ENCODE assay signal across 31 cellular contexts in the genomic region with DNA sequence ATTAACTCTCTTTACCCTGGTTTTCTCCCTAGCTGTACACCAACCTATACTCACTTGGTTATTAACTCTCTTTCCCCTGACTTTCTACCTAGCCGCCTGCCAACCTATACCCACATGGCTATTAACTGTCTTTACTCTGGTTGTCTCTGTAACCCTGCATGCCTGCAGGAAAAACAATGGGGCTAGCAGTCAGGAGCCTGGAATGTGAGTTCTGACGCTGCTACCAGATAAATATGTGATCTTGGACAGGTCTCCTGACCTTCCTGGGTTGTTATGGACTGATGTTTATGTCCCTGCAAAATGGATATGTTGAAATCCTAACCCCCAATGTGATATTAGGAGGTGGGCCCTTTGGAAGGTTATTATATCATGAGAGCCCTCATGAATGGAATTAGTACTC.
A peak's percentile ranks its signal among the peaks of the same experiment; 100 is the strongest.
DNase-seq lines count a peak whose midpoint lies in the region; ATAC-seq, FAIRE-seq and TF ChIP-seq lines count a peak whose summit lies in the region.
"Had no signal": no experiment of that assay in that cellular context is flagged by ENCODE, and none has a peak within 500 bp of the region (broad histone marks: within the 10 kb centered on the region; RNA-seq: fewer than 3 reads in every experiment).

No MANE protein-coding gene starts in this region.

- H3K79me1 ChIP-seq in H1 (ENCODE audit: low read depth, low read length) (no peaks in the 10 kb centered on the region), mesendoderm (ENCODE audit: low read length) (no peaks in the 10 kb centered on the region), neuronal stem cell (ENCODE audit: low read depth, low read length) (no peaks in the 10 kb centered on the region)

- no peak overlapping the region for H4K5ac ChIP-seq in H1 (ENCODE audit: insufficient read length, low read depth, low read length)
- no peak overlapping the region for H4K5ac ChIP-seq in mesendoderm (ENCODE audit: low read length)

- no peak overlapping the region for H2BK15ac ChIP-seq in H1 (ENCODE audit: low read length)
- H2BK15ac ChIP-seq in mesendoderm (replicated peaks; ENCODE audit: low read depth): no peak overlapping the region
- H2BK15ac ChIP-seq in neuronal stem cell (ENCODE audit: low read length): no peak overlapping the region

- H2BK120ac ChIP-seq in H1 (replicated peaks; ENCODE audit: low read depth, low read length) (no peak overlapping the region), mesendoderm (ENCODE audit: low read depth, low read length) (no peak overlapping the region), neuronal stem cell (ENCODE audit: low read depth, low read length) (no peak overlapping the region)

- H3K9ac ChIP-seq in H1 (replicated peaks in 1 of 4; ENCODE audit: extremely low read depth in 1 of 4, low read depth in 3 of 4, low read length in 3 of 4) (no peak overlapping the region), mesendoderm (ENCODE audit: low read length) (no peak overlapping the region), neuronal stem cell (ENCODE audit: low read depth, low read length, poor library complexity) (no peak overlapping the region)
- H3K9ac ChIP-seq: BLaER1, SK-N-SH had no signal

- DNase-seq in heart right ventricle (no peak), cardiac septum (ENCODE audit: low spot score) (no peak), H1 (ENCODE audit: low read depth in 1 of 2, low spot score in 2 of 2) (no peak), mesendoderm (peak; percentile 51), neuronal stem cell (ENCODE audit: low spot score) (no peak), MV-4-11 (lab: John Stamatoyannopoulos, UW) (no peak)
- no peak for DNase-seq in activated naive CD4-positive, alpha-beta T cell treated with anti-CD3 and anti-CD28 coated beads, Interleukin-2, amount 50 U/mL, for 72 hours (ENCODE audit: low spot score in 2 of 2)
- DNase-seq: activated CD4-positive, alpha-beta T cell treated with anti-CD3 and anti-CD28 coated beads for 36 hours; activated naive CD4-positive, alpha-beta T cell treated with Interleukin-2 at 50 U/mL for 16 hours; activated T-cell treated with anti-CD3 and anti-CD28 coated beads, Interleukin-2, amount 50 U/mL, for 72 hours; amygdala; Calu3; central memory CD4-positive, alpha-beta T cell; dermis blood vessel endothelial cell; DND-41; H7; NCI-H1105 treated with DMSO at 0.1 percent for 48 hours; NCI-H2081; NCI-H774; SK-N-SH; small intestine; stimulated activated CD4-positive, alpha-beta T cell treated with anti-CD3 and anti-CD28 coated beads, Interleukin-1b, Interleukin-23, amount 100 ng/mL, for 48 hours; T-helper 2 cell; upper lobe of left lung had no signal

- H2AK5ac ChIP-seq in H1 (ENCODE audit: low read depth, low read length) (no peak overlapping the region), mesendoderm (ENCODE audit: low read length) (no peak overlapping the region), neuronal stem cell (ENCODE audit: low read depth, low read length) (no peak overlapping the region)

- H3K4me3 ChIP-seq in heart right ventricle (no peak overlapping the region), H1 (ENCODE audit: extremely low read depth in 1 of 4, insufficient read depth in 2 of 4, low read depth in 3 of 4, low read length in 4 of 4) (no peak overlapping the region), mesendoderm (ENCODE audit: low read length) (no peak overlapping the region), neuronal stem cell (ENCODE audit: low read length in 2 of 2) (no peak overlapping the region)
- H3K4me3 ChIP-seq: A549, BLaER1, GM12878, upper lobe of left lung had no signal

- H3K18ac ChIP-seq in H1 (ENCODE audit: extremely low read depth, low read length) (no peak overlapping the region), mesendoderm (ENCODE audit: low read length) (no peak overlapping the region), neuronal stem cell (ENCODE audit: low read length) (no peak overlapping the region)

- no peak overlapping the region for H3K27ac Mint-ChIP-seq in activated naive CD4-positive, alpha-beta T cell treated with anti-CD3 and anti-CD28 coated beads, Interleukin-2, amount 50 U/mL, for 72 hours
- H3K27ac Mint-ChIP-seq: activated CD4-positive, alpha-beta T cell treated with anti-CD3 and anti-CD28 coated beads for 36 hours; activated T-cell treated with anti-CD3 and anti-CD28 coated beads, Interleukin-2, amount 50 U/mL, for 72 hours had no signal

- TF ChIP-seq EP300 in H1 (IDR thresholded peaks at IDR 0.05; ENCODE audit: borderline replicate concordance in 1 of 2, low read depth in 2 of 2, low read length in 2 of 2): no peak

- H2BK5ac ChIP-seq in H1 (ENCODE audit: low read depth, low read length) (no peak overlapping the region), mesendoderm (ENCODE audit: low read length) (no peak overlapping the region), neuronal stem cell (ENCODE audit: low read length) (no peak overlapping the region)

- no peak overlapping the region for H3K4me2 ChIP-seq in H1 (ENCODE audit: insufficient read depth in 1 of 2, low read depth in 2 of 2, low read length in 2 of 2)
- H3K4me2 ChIP-seq in mesendoderm (ENCODE audit: low read length): no peak overlapping the region
- no peak overlapping the region for H3K4me2 ChIP-seq in neuronal stem cell (ENCODE audit: insufficient read depth, low read length, poor library complexity, severe bottlenecking)
- H3K4me2 ChIP-seq: A549, BLaER1, SK-N-SH had no signal

- intact Hi-C loops in heart right ventricle (cut with DNase I) (loop anchor here in 8 of 10 donors (5.0 to 10.0 kb wide), 8 partner anchors 43 to 703 kb away; a partner anchor contains a TSS), cardiac septum (cut with DNase I) (loop anchor here (10.0 kb wide), 2 partner anchors 190 to 590 kb away; no protein-coding TSS in a partner anchor)

- TF ChIP-seq POLR2A in H1 (IDR thresholded peaks at IDR 0.05; ENCODE audit: control extremely low read depth in 1 of 2, low read depth in 2 of 2, low read length in 2 of 2): no peak

- H3K14ac ChIP-seq in H1 (ENCODE audit: insufficient read length) (no peak overlapping the region), neuronal stem cell (ENCODE audit: low read length) (no peak overlapping the region)

- H3K23me2 ChIP-seq in H1 (ENCODE audit: low read depth, low read length): no peaks in the 10 kb centered on the region

- H3K36me3 ChIP-seq in heart right ventricle (peaks cover 0 to 59% (median 0%) of the 10 kb centered on the region in 9 donors), H1 (ENCODE audit: control insufficient read depth in 2 of 4, insufficient read depth in 4 of 4, low read length in 3 of 4) (no peaks in the 10 kb centered on the region), mesendoderm (ENCODE audit: control insufficient read depth, insufficient read depth, low read length) (no peaks in the 10 kb centered on the region), neuronal stem cell (replicated peaks in 1 of 2; ENCODE audit: control insufficient read depth in 2 of 2, insufficient read depth in 2 of 2, low read length in 2 of 2) (no peaks in the 10 kb centered on the region)

- no peak for TF ChIP-seq RAD21 in H1 (IDR thresholded peaks at IDR 0.05 in 1 of 2, conservative IDR thresholded peaks at IDR 0.05 in 1 of 2; ENCODE audit: low read depth in 2 of 2, low read length in 2 of 2)

- H4K8ac ChIP-seq in H1 (ENCODE audit: extremely low read depth, insufficient read depth, low read length): no peak overlapping the region
- H4K8ac ChIP-seq in mesendoderm (ENCODE audit: low read depth, low read length): no peak overlapping the region
- H4K8ac ChIP-seq in neuronal stem cell (ENCODE audit: low read depth, low read length): no peak overlapping the region

- H3K9me3 Mint-ChIP-seq in activated naive CD4-positive, alpha-beta T cell treated with anti-CD3 and anti-CD28 coated beads, Interleukin-2, amount 50 U/mL, for 72 hours: no peaks in the 10 kb centered on the region
- H3K9me3 Mint-ChIP-seq: activated T-cell treated with anti-CD3 and anti-CD28 coated beads, Interleukin-2, amount 50 U/mL, for 72 hours had no signal

- no peaks in the 10 kb centered on the region for H3K9me3 ChIP-seq in heart right ventricle
- no peaks in the 10 kb centered on the region for H3K9me3 ChIP-seq in H1 (ENCODE audit: insufficient read depth in 2 of 2, low read depth in 1 of 2, low read length in 1 of 2)
- no peaks in the 10 kb centered on the region for H3K9me3 ChIP-seq in neuronal stem cell (replicated peaks in 1 of 2; ENCODE audit: control insufficient read depth in 2 of 2, insufficient read depth in 1 of 2, low read depth in 1 of 2, low read length in 2 of 2)
- H3K9me3 ChIP-seq: A549, neutrophil, SK-N-SH, upper lobe of left lung had no signal

- H3K27me3 ChIP-seq in heart right ventricle: no peaks in the 10 kb centered on the region
- no peaks in the 10 kb centered on the region for H3K27me3 ChIP-seq in H1 (replicated peaks in 1 of 4; ENCODE audit: control insufficient read depth in 3 of 4, extremely low read depth in 1 of 4, insufficient read depth in 3 of 4, low read length in 3 of 4)
- no peaks in the 10 kb centered on the region for H3K27me3 ChIP-seq in mesendoderm (ENCODE audit: insufficient read depth, low read length, poor library complexity)
- no peaks in the 10 kb centered on the region for H3K27me3 ChIP-seq in neuronal stem cell (ENCODE audit: control insufficient read depth in 3 of 3, insufficient read depth in 3 of 3, low read depth in 1 of 3, low read length in 3 of 3)
- H3K27me3 ChIP-seq: BLaER1, neutrophil, upper lobe of left lung had no signal

- H4K20me1 ChIP-seq in H1 (replicated peaks in 1 of 2; ENCODE audit: control insufficient read depth in 1 of 2, insufficient read depth in 2 of 2, low read length in 2 of 2): no peaks in the 10 kb centered on the region

- POLR2A ChIA-PET in H1 (lab: Charles Lee; ENCODE audit: partially characterized antibody): no interaction called here

- H2BK20ac ChIP-seq in H1 (ENCODE audit: low read length): no peak overlapping the region

- H3K79me2 ChIP-seq in H1 (ENCODE audit: control insufficient read depth in 1 of 2, insufficient read depth in 2 of 2, low read length in 2 of 2): no peaks in the 10 kb centered on the region
- no peaks in the 10 kb centered on the region for H3K79me2 ChIP-seq in mesendoderm (ENCODE audit: control insufficient read depth, insufficient read depth, low read length)

- H3K56ac ChIP-seq in H1 (replicated peaks; ENCODE audit: insufficient read length, low read depth, low read length) (no peak overlapping the region), mesendoderm (ENCODE audit: low read length) (no peak overlapping the region)

- H3K4ac ChIP-seq in H1 (replicated peaks; ENCODE audit: insufficient read length, low read depth, low read length) (no peak overlapping the region), mesendoderm (ENCODE audit: low read depth, low read length) (no peak overlapping the region), neuronal stem cell (ENCODE audit: low read length) (no peak overlapping the region)

- CTCF ChIA-PET in H1 (lab: Charles Lee; ENCODE audit: partially characterized antibody): interaction anchor here (0.7 to 3.9 kb wide), 8 partner anchors 13 to 691 kb away, joined by 3 to 26 read pairs (median 6); no protein-coding TSS in a partner anchor

- no peak for FAIRE-seq in H1 (lab: Jason Lieb, UNC)
- FAIRE-seq: A549, endothelial cell of umbilical vein, GM12878, small intestine had no signal

- H2AFZ ChIP-seq in H1 (ENCODE audit: low read length) (no peak overlapping the region), neuronal stem cell (ENCODE audit: low read length) (no peak overlapping the region)

- H2BK12ac ChIP-seq in H1 (ENCODE audit: low read depth, low read length) (no peak overlapping the region), neuronal stem cell (ENCODE audit: low read length) (no peak overlapping the region)

- H3K23ac ChIP-seq in H1 (ENCODE audit: insufficient read length) (no peak overlapping the region), mesendoderm (ENCODE audit: low read length) (no peak overlapping the region), neuronal stem cell (ENCODE audit: low read depth, low read length, poor library complexity) (no peak overlapping the region)

- WGBS in heart right ventricle, 2 donors: 53 to 70% methylated on average over 2 of the region's 2 CpGs
- WGBS in H1 (ENCODE audit: extremely low coverage in 1 of 2, insufficient coverage in 1 of 2, insufficient read length in 1 of 2, insufficient replicate concordance in 2 of 2, low coverage in 1 of 2, low lambda C conversion rate in 2 of 2, missing lambda C conversion rate in 1 of 2), 2 experiments: 71% methylated on average over 2 of the region's 2 CpGs; no CpG with 5 or more reads in 1 of the 2 experiments
- WGBS in mesendoderm (ENCODE audit: extremely low coverage, insufficient coverage, low lambda C conversion rate): no CpG with 5 or more reads among the region's 2 CpGs
- no CpG with 5 or more reads among the region's 2 CpGs for WGBS in neuronal stem cell (ENCODE audit: extremely low coverage in 2 of 2, insufficient read length in 2 of 2, insufficient replicate concordance in 1 of 2), 2 donors

- H4K91ac ChIP-seq in H1 (replicated peaks; ENCODE audit: insufficient read length, low read length) (no peak overlapping the region), neuronal stem cell (ENCODE audit: low read depth, low read length, poor library complexity) (no peak overlapping the region)

- H3K27ac ChIP-seq in heart right ventricle (peak overlapping the region in 8 of 10 donors; percentile 5 to 31 (median 14)), H1 (ENCODE audit: low read depth, low read length) (no peak overlapping the region), mesendoderm (ENCODE audit: low read depth, low read length) (no peak overlapping the region), neuronal stem cell (replicated peaks; ENCODE audit: low read length) (no peak overlapping the region)
- H3K27ac ChIP-seq: A549, neutrophil, RWPE1, upper lobe of left lung had no signal

- ATAC-seq in heart right ventricle: peak in 4 of 8 donors; percentile 33 to 61 (median 44)
- no peak for ATAC-seq in activated naive CD4-positive, alpha-beta T cell treated with anti-CD3 and anti-CD28 coated beads, Interleukin-2, amount 50 U/mL, for 72 hours
- no peak for ATAC-seq in HG02571 (IDR thresholded peaks at IDR 0.05; ENCODE audit: unreplicated experiment)
- ATAC-seq: A549; activated CD4-positive, alpha-beta T cell treated with anti-CD3 and anti-CD28 coated beads for 36 hours; activated T-cell treated with anti-CD3 and anti-CD28 coated beads, Interleukin-2, amount 50 U/mL, for 72 hours; GM12878 had no signal

- no peak for TF ChIP-seq CTCF in heart right ventricle (IDR thresholded peaks at IDR 0.05)
- no peak for TF ChIP-seq CTCF in H1 (IDR thresholded peaks at IDR 0.05; ENCODE audit: control extremely low read depth in 1 of 3, insufficient read depth in 1 of 3, low read depth in 1 of 3, low read length in 3 of 3)

- H3K36me3 Mint-ChIP-seq in activated naive CD4-positive, alpha-beta T cell treated with anti-CD3 and anti-CD28 coated beads, Interleukin-2, amount 50 U/mL, for 72 hours: peaks cover 0 to 23% of the 10 kb centered on the region in 2 donors

- peaks cover 5 to 55% (median 36%) of the 10 kb centered on the region in 9 donors for H3K4me1 ChIP-seq in heart right ventricle
- peaks cover 0 to 4% (median 0%) of the 10 kb centered on the region in 4 experiments; a peak in 1 of 7 replicates for H3K4me1 ChIP-seq in H1 (replicated peaks in 1 of 4; ENCODE audit: control insufficient read depth in 3 of 4, insufficient read depth in 4 of 4, low read length in 3 of 4)
- H3K4me1 ChIP-seq in mesendoderm (ENCODE audit: control insufficient read depth, low read depth, low read length): no peaks in the 10 kb centered on the region
- H3K4me1 ChIP-seq in neuronal stem cell (ENCODE audit: control insufficient read depth in 2 of 2, insufficient read depth in 1 of 2, low read depth in 1 of 2, low read length in 2 of 2): peaks cover 0 to 3% of the 10 kb centered on the region in 2 donors
- H3K4me1 ChIP-seq: A549 had no signal

Comparison
In these comparisons a context has a peak if more than half of its experiments do, and no peak if none do; other contexts are left out.
1. H3K27ac ChIP-seq: peak in heart right ventricle (8 of 10); none in H1 (single experiment), mesendoderm (single experiment) and neuronal stem cell (single experiment).